Comparison of ENCODE assay signal across 20 cellular contexts in the genomic region with DNA sequence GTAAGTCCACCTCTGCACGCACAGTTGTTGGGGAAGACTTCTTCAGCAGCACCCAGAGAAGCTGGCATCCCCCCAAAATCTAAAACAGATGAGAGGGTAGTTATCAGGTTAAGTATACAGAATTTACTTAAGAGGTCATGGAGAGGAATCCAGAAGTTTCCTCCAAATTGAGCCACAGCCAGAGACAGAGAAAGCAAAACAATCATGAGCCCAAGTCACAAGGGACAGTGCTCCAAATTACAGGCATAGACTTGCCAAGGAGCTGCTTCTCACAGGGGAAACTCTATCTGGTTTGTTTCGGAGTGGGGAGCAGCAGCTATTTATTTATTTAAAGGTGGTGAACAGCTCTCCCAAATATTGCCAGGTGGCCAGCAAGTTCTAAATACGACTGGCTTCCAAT.
DNase-seq lines count a peak whose midpoint lies in the region; TF ChIP-seq lines count a peak whose summit lies in the region.
"Had no signal": no experiment of that assay in that cellular context is flagged by ENCODE, and none has a peak within 500 bp of the region (broad histone marks: within the 10 kb centered on the region; RNA-seq: fewer than 3 reads in every experiment).

No MANE protein-coding gene starts in this region.

- H3K4me1 Mint-ChIP-seq in progenitor cell of endocrine pancreas (ENCODE audit: low read depth) = no peaks in the 10 kb centered on the region

- H3K4me3 Mint-ChIP-seq in progenitor cell of endocrine pancreas (ENCODE audit: low read depth) = no peak overlapping the region
- H3K4me3 Mint-ChIP-seq: CD4-positive, alpha-beta T cell had no signal

- H3K9me3 Mint-ChIP-seq in progenitor cell of endocrine pancreas (ENCODE audit: low read depth) = peaks cover 6% of the 10 kb centered on the region

- H3K27me3 Mint-ChIP-seq in progenitor cell of endocrine pancreas = no peaks in the 10 kb centered on the region

- no peak overlapping the region for H3K27ac Mint-ChIP-seq in progenitor cell of endocrine pancreas
- H3K27ac Mint-ChIP-seq: CD4-positive, alpha-beta T cell had no signal

- in situ Hi-C loops in G401 (cut with HindIII; ENCODE audit: low sequenced_read_pairs) (no loop called here), brain microvascular endothelial cell (cut with HindIII; ENCODE audit: low pct_ligation_motif_present, low sequenced_read_pairs) (no loop called here)

- DNase-seq in G401 (ENCODE audit: low spot score) (peak; percentile 6), NCI-H2171 treated with DMSO at 0.1 percent for 48 hours (lab: John Stamatoyannopoulos, UW) (peak; percentile 91), fibroblast of mammary gland (ENCODE audit: low read depth) (peak; percentile 26), putamen (ENCODE audit: low spot score) (peak; percentile 9), progenitor cell of endocrine pancreas (ENCODE audit: low spot score, unreplicated experiment) (no peak), brain microvascular endothelial cell (no peak)
- no peak for DNase-seq in stimulated activated CD4-positive, alpha-beta T cell treated with anti-CD3 and anti-CD28 coated beads, Interleukin-4, amount 100 ng/mL, for 24 hours
- DNase-seq: CD4-positive, alpha-beta T cell; COR-L47; DMS79 treated with DMSO at 0.1 percent for 48 hours; IMR-90; Kasumi-1; NCI-H1417; NCI-H187; NCI-H2107; NCI-H345; NCI-H524; NCI-H82 had no signal

- H3K36me3 Mint-ChIP-seq in progenitor cell of endocrine pancreas (ENCODE audit: insufficient read depth) = no peaks in the 10 kb centered on the region

- H3K27me3 ChIP-seq in brain microvascular endothelial cell (replicated peaks) = no peaks in the 10 kb centered on the region
- H3K27me3 ChIP-seq: BLaER1 had no signal

- TF ChIP-seq CTCF in fibroblast of mammary gland (conservative IDR thresholded peaks at IDR 0.05; ENCODE audit: control insufficient read depth, insufficient read depth, low read depth, low read length) = no peak
- no peak for TF ChIP-seq CTCF in progenitor cell of endocrine pancreas (IDR thresholded peaks at IDR 0.05; ENCODE audit: unreplicated experiment)
- TF ChIP-seq CTCF in brain microvascular endothelial cell (IDR thresholded peaks at IDR 0.05; ENCODE audit: low read depth, low read length, missing control alignments) = no peak

- no peak overlapping the region for H3K4me3 ChIP-seq in fibroblast of mammary gland (ENCODE audit: control insufficient read depth, low read depth, low read length)
- no peak overlapping the region for H3K4me3 ChIP-seq in brain microvascular endothelial cell (ENCODE audit: low read depth, low read length)
- H3K4me3 ChIP-seq: BLaER1, GM12878 had no signal

- no peaks in the 10 kb centered on the region for H3K36me3 ChIP-seq in brain microvascular endothelial cell (replicated peaks)
- H3K36me3 ChIP-seq: BLaER1 had no signal

- no peak overlapping the region for H3K27ac ChIP-seq in brain microvascular endothelial cell
- H3K27ac ChIP-seq: BLaER1 had no signal

Comparison
In these comparisons a context has a peak if more than half of its experiments do, and no peak if none do; other contexts are left out.
1. DNase-seq: peak in G401 (single experiment), NCI-H2171 treated with DMSO at 0.1 percent for 48 hours (single experiment), fibroblast of mammary gland (single experiment) and putamen (single experiment); none in progenitor cell of endocrine pancreas (single experiment), stimulated activated CD4-positive, alpha-beta T cell treated with anti-CD3 and anti-CD28 coated beads, Interleukin-4, amount 100 ng/mL, for 24 hours (single experiment) and brain microvascular endothelial cell (single experiment).